Comparison of ENCODE assay signal across 14 cellular contexts in the genomic region with DNA sequence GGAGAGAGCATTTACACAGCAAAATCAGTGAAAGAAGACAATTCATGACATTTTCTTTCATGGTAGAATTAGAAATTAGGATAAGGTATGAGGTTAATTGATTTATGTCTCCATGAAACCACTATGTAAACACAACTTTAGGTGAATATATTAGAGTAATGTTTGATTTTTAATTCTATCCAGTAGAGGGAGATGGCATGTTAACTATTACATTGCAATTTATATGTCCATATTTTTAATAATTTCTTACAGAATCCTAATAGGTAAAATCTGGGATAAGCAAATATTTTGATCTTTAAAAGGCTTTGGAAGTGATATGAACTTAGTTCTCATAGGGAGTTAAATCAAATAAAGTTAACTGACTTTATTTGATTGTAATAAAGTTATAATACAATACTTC.
A peak's percentile ranks its signal among the peaks of the same experiment; 100 is the strongest.
DNase-seq lines count a peak whose midpoint lies in the region; ATAC-seq and TF ChIP-seq lines count a peak whose summit lies in the region.
"Had no signal": no experiment of that assay in that cellular context is flagged by ENCODE, and none has a peak within 500 bp of the region (broad histone marks: within the 10 kb centered on the region; RNA-seq: fewer than 3 reads in every experiment).

No MANE protein-coding gene starts in this region.

- no peak for ATAC-seq in Right ventricle myocardium inferior
- peak; percentile 40; the same call in 1 of the 3 replicates for ATAC-seq in SK-N-SH treated with all-trans-retinoic acid at 6 μM for 48 hours
- ATAC-seq in foreskin keratinocyte: no peak
- no peak for ATAC-seq in upper lobe of right lung
- ATAC-seq: left lung had no signal

- H3K27ac ChIP-seq in right atrium auricular region (no peak overlapping the region), foreskin keratinocyte (no peak overlapping the region), upper lobe of right lung (no peak overlapping the region), brain microvascular endothelial cell (no peak overlapping the region)
- H3K27ac ChIP-seq: left lung, vagina had no signal

- H3K36me3 ChIP-seq in right atrium auricular region (no peaks in the 10 kb centered on the region), upper lobe of right lung (no peaks in the 10 kb centered on the region), brain microvascular endothelial cell (replicated peaks) (no peaks in the 10 kb centered on the region)
- H3K36me3 ChIP-seq: left lung, vagina had no signal

- intact Hi-C loops in Right ventricle myocardium inferior (cut with DNase I) (loop anchor here (5.0 to 10.0 kb wide), 4 partner anchors 33 to 377 kb away; no protein-coding TSS in a partner anchor), upper lobe of right lung (cut with DNase I) (no loop called here)

- H3K9me3 ChIP-seq in right atrium auricular region: no peaks in the 10 kb centered on the region
- H3K9me3 ChIP-seq in upper lobe of right lung: no peaks in the 10 kb centered on the region
- H3K9me3 ChIP-seq: left lung, vagina had no signal

- H3K4me1 ChIP-seq in right atrium auricular region (peaks cover 0 to 11% of the 10 kb centered on the region in 2 donors), foreskin keratinocyte (no peaks in the 10 kb centered on the region), upper lobe of right lung (no peaks in the 10 kb centered on the region)
- H3K4me1 ChIP-seq: left lung, vagina had no signal

- TF ChIP-seq CTCF in right atrium auricular region (IDR thresholded peaks at IDR 0.05) (peak; percentile 16 to 52), foreskin keratinocyte (conservative IDR thresholded peaks at IDR 0.05) (peak; percentile 4), upper lobe of right lung (IDR thresholded peaks at IDR 0.05) (peak; percentile 15), brain microvascular endothelial cell (IDR thresholded peaks at IDR 0.05; ENCODE audit: low read depth, low read length, missing control alignments) (no peak)

- no peaks in the 10 kb centered on the region for H3K27me3 ChIP-seq in right atrium auricular region
- no peaks in the 10 kb centered on the region for H3K27me3 ChIP-seq in foreskin keratinocyte
- no peaks in the 10 kb centered on the region for H3K27me3 ChIP-seq in upper lobe of right lung
- H3K27me3 ChIP-seq in brain microvascular endothelial cell (replicated peaks): no peaks in the 10 kb centered on the region
- H3K27me3 ChIP-seq: left lung, vagina had no signal

- DNase-seq in right atrium auricular region (ENCODE audit: low spot score): no peak
- DNase-seq in Right ventricle myocardium inferior (ENCODE audit: missing footprints): no peak
- DNase-seq in foreskin keratinocyte: no peak
- no peak for DNase-seq in upper lobe of right lung
- no peak for DNase-seq in AG08395 (ENCODE audit: low spot score)
- DNase-seq in brain microvascular endothelial cell: no peak
- DNase-seq in NCI-H446 (lab: John Stamatoyannopoulos, UW): no peak
- DNase-seq: amniotic stem cell, DMS53, left lung, naive B cell, NCI-H226 had no signal

- H3K4me3 ChIP-seq in right atrium auricular region (no peak overlapping the region), upper lobe of right lung (no peak overlapping the region), brain microvascular endothelial cell (ENCODE audit: low read depth, low read length) (no peak overlapping the region)
- H3K4me3 ChIP-seq: left lung, vagina had no signal

- in situ Hi-C loops in brain microvascular endothelial cell (cut with HindIII; ENCODE audit: low pct_ligation_motif_present, low sequenced_read_pairs): no loop called here

TF ChIP-seq in SK-N-SH treated with all-trans-retinoic acid at 6 μM for 48 hours, 23 proteins besides CTCF, POLR2A, EP300 and RAD21:
- TF ChIP-seq ESRRG (CRISPR knock-in tag; IDR thresholded peaks at IDR 0.05) (no peak), BACH2 (CRISPR knock-in tag; IDR thresholded peaks at IDR 0.05; ENCODE audit: borderline replicate concordance) (no peak), ZNF565 (CRISPR knock-in tag; conservative IDR thresholded peaks at IDR 0.05; ENCODE audit: low read depth) (no peak), OSR1 (CRISPR knock-in tag; IDR thresholded peaks at IDR 0.05) (no peak), GLIS3 (CRISPR knock-in tag; IDR thresholded peaks at IDR 0.05) (no peak), ZFP30 (CRISPR knock-in tag; IDR thresholded peaks at IDR 0.05) (no peak), ARNTL (CRISPR knock-in tag; IDR thresholded peaks at IDR 0.05; ENCODE audit: borderline replicate concordance, low read depth) (no peak), TCF4 (CRISPR knock-in tag; IDR thresholded peaks at IDR 0.05; ENCODE audit: borderline replicate concordance) (no peak), ZNF70 (CRISPR knock-in tag; IDR thresholded peaks at IDR 0.05) (no peak), CSDC2 (CRISPR knock-in tag; IDR thresholded peaks at IDR 0.05) (no peak), RARB (CRISPR knock-in tag; IDR thresholded peaks at IDR 0.05) (no peak), ZFP3 (CRISPR knock-in tag; IDR thresholded peaks at IDR 0.05) (no peak), ISL1 (CRISPR knock-in tag; IDR thresholded peaks at IDR 0.05) (no peak), ZNF8 (CRISPR knock-in tag; IDR thresholded peaks at IDR 0.05) (no peak), ZC3H10 (CRISPR knock-in tag; IDR thresholded peaks at IDR 0.05) (no peak)
- TF ChIP-seq, protein P1, sequence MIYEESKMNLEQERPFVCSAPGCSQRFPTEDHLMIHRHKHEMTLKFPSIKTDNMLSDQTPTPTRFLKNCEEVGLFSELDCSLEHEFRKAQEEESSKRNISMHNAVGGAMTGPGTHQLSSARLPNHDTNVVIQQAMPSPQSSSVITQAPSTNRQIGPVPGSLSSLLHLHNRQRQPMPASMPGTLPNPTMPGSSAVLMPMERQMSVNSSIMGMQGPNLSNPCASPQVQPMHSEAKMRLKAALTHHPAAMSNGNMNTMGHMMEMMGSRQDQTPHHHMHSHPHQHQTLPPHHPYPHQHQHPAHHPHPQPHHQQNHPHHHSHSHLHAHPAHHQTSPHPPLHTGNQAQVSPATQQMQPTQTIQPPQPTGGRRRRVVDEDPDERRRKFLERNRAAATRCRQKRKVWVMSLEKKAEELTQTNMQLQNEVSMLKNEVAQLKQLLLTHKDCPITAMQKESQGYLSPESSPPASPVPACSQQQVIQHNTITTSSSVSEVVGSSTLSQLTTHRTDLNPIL (CRISPR knock-in tag; IDR thresholded peaks at IDR 0.05; ENCODE audit: low read depth): no peak
- TF ChIP-seq, protein P2, sequence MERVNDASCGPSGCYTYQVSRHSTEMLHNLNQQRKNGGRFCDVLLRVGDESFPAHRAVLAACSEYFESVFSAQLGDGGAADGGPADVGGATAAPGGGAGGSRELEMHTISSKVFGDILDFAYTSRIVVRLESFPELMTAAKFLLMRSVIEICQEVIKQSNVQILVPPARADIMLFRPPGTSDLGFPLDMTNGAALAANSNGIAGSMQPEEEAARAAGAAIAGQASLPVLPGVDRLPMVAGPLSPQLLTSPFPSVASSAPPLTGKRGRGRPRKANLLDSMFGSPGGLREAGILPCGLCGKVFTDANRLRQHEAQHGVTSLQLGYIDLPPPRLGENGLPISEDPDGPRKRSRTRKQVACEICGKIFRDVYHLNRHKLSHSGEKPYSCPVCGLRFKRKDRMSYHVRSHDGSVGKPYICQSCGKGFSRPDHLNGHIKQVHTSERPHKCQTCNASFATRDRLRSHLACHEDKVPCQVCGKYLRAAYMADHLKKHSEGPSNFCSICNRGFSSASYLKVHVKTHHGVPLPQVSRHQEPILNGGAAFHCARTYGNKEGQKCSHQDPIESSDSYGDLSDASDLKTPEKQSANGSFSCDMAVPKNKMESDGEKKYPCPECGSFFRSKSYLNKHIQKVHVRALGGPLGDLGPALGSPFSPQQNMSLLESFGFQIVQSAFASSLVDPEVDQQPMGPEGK (CRISPR knock-in tag; IDR thresholded peaks at IDR 0.05; ENCODE audit: borderline replicate concordance): no peak
- TF ChIP-seq, protein P3, sequence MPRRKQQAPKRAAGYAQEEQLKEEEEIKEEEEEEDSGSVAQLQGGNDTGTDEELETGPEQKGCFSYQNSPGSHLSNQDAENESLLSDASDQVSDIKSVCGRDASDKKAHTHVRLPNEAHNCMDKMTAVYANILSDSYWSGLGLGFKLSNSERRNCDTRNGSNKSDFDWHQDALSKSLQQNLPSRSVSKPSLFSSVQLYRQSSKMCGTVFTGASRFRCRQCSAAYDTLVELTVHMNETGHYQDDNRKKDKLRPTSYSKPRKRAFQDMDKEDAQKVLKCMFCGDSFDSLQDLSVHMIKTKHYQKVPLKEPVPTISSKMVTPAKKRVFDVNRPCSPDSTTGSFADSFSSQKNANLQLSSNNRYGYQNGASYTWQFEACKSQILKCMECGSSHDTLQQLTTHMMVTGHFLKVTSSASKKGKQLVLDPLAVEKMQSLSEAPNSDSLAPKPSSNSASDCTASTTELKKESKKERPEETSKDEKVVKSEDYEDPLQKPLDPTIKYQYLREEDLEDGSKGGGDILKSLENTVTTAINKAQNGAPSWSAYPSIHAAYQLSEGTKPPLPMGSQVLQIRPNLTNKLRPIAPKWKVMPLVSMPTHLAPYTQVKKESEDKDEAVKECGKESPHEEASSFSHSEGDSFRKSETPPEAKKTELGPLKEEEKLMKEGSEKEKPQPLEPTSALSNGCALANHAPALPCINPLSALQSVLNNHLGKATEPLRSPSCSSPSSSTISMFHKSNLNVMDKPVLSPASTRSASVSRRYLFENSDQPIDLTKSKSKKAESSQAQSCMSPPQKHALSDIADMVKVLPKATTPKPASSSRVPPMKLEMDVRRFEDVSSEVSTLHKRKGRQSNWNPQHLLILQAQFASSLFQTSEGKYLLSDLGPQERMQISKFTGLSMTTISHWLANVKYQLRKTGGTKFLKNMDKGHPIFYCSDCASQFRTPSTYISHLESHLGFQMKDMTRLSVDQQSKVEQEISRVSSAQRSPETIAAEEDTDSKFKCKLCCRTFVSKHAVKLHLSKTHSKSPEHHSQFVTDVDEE (CRISPR knock-in tag; IDR thresholded peaks at IDR 0.05): no peak
- TF ChIP-seq, protein P4, sequence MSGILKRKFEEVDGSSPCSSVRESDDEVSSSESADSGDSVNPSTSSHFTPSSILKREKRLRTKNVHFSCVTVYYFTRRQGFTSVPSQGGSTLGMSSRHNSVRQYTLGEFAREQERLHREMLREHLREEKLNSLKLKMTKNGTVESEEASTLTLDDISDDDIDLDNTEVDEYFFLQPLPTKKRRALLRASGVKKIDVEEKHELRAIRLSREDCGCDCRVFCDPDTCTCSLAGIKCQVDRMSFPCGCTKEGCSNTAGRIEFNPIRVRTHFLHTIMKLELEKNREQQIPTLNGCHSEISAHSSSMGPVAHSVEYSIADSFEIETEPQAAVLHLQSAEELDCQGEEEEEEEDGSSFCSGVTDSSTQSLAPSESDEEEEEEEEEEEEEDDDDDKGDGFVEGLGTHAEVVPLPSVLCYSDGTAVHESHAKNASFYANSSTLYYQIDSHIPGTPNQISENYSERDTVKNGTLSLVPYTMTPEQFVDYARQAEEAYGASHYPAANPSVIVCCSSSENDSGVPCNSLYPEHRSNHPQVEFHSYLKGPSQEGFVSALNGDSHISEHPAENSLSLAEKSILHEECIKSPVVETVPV (CRISPR knock-in tag; IDR thresholded peaks at IDR 0.05): no peak
